22 cellular contexts compared by ENCODE assay signal in the genomic region with DNA sequence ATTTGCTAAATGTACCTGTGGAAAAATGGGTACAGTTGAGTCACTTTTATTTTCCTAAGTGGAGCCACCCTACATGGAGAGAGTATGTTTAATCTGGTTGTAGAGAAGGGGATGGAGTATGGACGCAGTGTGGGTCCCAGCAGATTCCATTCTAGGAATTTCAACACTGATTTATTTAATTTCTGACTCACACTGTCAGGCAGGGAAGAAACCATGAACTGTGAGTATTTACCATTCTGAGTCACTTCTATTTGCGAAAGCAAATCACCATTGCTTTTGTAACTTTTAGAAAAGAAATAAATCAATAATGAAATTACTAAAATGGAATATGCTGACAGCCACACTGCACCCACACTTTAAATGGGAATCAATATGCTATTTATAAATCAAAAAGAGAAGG.
A peak's percentile ranks its signal among the peaks of the same experiment; 100 is the strongest.
DNase-seq lines count a peak whose midpoint lies in the region; ATAC-seq and TF ChIP-seq lines count a peak whose summit lies in the region.
"Had no signal": no experiment of that assay in that cellular context is flagged by ENCODE, and none has a peak within 500 bp of the region (broad histone marks: within the 10 kb centered on the region; RNA-seq: fewer than 3 reads in every experiment).

No MANE protein-coding gene starts in this region.

- no peak overlapping the region for H2AK9ac ChIP-seq in IMR-90 (replicated peaks; ENCODE audit: low read depth, low read length, poor library complexity)

- H4K91ac ChIP-seq in IMR-90 (ENCODE audit: insufficient read depth, low read depth, low read length), result no peak overlapping the region

- H2BK15ac ChIP-seq in IMR-90 (ENCODE audit: low read depth, low read length), result no peak overlapping the region

- no peak for TF ChIP-seq EP300 in stomach (IDR thresholded peaks at IDR 0.05)

- H3K79me2 ChIP-seq in mammary epithelial cell (ENCODE audit: insufficient read depth, low read length) (no peaks in the 10 kb centered on the region), PC-9 (ENCODE audit: low read depth) (no peaks in the 10 kb centered on the region)

- CTCF ChIA-PET in BJ (lab: Yijun Ruan, JAX), result no interaction called here
- CTCF ChIA-PET in IMR-90 (lab: Yijun Ruan, JAX), result no interaction called here
- CTCF ChIA-PET in mammary epithelial cell (lab: Charles Lee; ENCODE audit: low non-redundant PET), result no interaction called here
- CTCF ChIA-PET in PC-9 (lab: Charles Lee), result no interaction called here

- peak; percentile 22 for DNase-seq in BJ (ENCODE audit: low read depth)
- peak; percentile 4 for DNase-seq in IMR-90
- peak; percentile 71 for DNase-seq in mammary epithelial cell
- no peak for DNase-seq in anterior cingulate cortex (lab: John Stamatoyannopoulos, UW)
- no peak for DNase-seq in psoas muscle
- DNase-seq in stomach, result no peak
- DNase-seq in PC-9, result no peak
- DNase-seq: activated CD4-positive, alpha-beta T cell treated with anti-CD3 and anti-CD28 coated beads for 4 hours; adrenal gland; BE2C; cerebellar nuclear complex; effector CD8-positive, alpha-beta T cell; head of caudate nucleus; NCI-H146; NCI-H2171; occipital lobe; right cardiac atrium; stimulated activated CD4-positive, alpha-beta T cell treated with anti-CD3 and anti-CD28 coated beads, Interleukin-15, amount 100 ng/mL, for 24 hours; thyroid gland had no signal

- dilution Hi-C loops in IMR-90 (cut with HindIII; ENCODE audit: low sequenced_read_pairs, unreplicated experiment) (no loop called here), mammary epithelial cell (cut with HindIII; ENCODE audit: low sequenced_read_pairs) (no loop called here)

- H3K79me1 ChIP-seq in IMR-90 (ENCODE audit: low read depth in 1 of 2, low read length in 2 of 2), result no peaks in the 10 kb centered on the region

- ATAC-seq in IMR-90 (ENCODE audit: low read depth) (no peak), psoas muscle (no peak)
- ATAC-seq: GM12878; right cardiac atrium; stimulated activated effector memory CD8-positive, alpha-beta T cell treated with anti-CD3 and anti-CD28 coated beads, Interleukin-12 subunit alpha, Interleukin-12 subunit beta, amount 100 ng/mL, for 72 hours had no signal

- H2AK5ac ChIP-seq in IMR-90 (ENCODE audit: low read depth, low read length), result no peak overlapping the region

- H3K4me1 ChIP-seq in IMR-90 (ENCODE audit: control insufficient read depth, insufficient read depth, low read length) (no peaks in the 10 kb centered on the region), mammary epithelial cell (ENCODE audit: insufficient read depth, low read length) (peaks cover 8% of the 10 kb centered on the region), liver (ENCODE audit: control insufficient read depth in 4 of 4, insufficient read depth in 4 of 4, low read length in 3 of 4) (no peaks in the 10 kb centered on the region), psoas muscle (no peaks in the 10 kb centered on the region), stomach (peaks cover 0 to 4% (median 0%) of the 10 kb centered on the region in 4 donors), PC-9 (replicated peaks; ENCODE audit: insufficient read depth) (no peaks in the 10 kb centered on the region)
- H3K4me1 ChIP-seq: adrenal gland, BE2C, thyroid gland had no signal

- WGBS in IMR-90 (ENCODE audit: extremely low coverage in 2 of 2, insufficient read length in 1 of 2), 2 experiments, result no CpG with 5 or more reads among the region's 2 CpGs
- 38% methylated on average over 2 of the region's 2 CpGs for WGBS in mammary epithelial cell (ENCODE audit: low coverage, missing lambda C conversion rate)
- 43% methylated on average over 2 of the region's 2 CpGs for WGBS in liver
- WGBS in psoas muscle, 3 donors, result 72 to 77% (median 74%) methylated on average over 2 of the region's 2 CpGs
- 34 to 69% (median 46%) methylated on average over 2 of the region's 2 CpGs for WGBS in stomach, 5 donors

- in situ Hi-C loops in IMR-90 (cut with MboI; ENCODE audit: low sequenced_read_pairs), result no loop called here
- in situ Hi-C loops in mammary epithelial cell (cut with MboI; ENCODE audit: low sequenced_read_pairs in 2 of 2), result no loop called here

- H3K9ac ChIP-seq in IMR-90 (ENCODE audit: low read depth, low read length) (no peak overlapping the region), mammary epithelial cell (ENCODE audit: insufficient read depth, low read length) (no peak overlapping the region), liver (ENCODE audit: low read depth in 1 of 2, low read length in 2 of 2) (no peak overlapping the region)

- no peaks in the 10 kb centered on the region for H3K9me1 ChIP-seq in IMR-90 (ENCODE audit: insufficient read depth, low read length)

- no peaks in the 10 kb centered on the region for H4K20me1 ChIP-seq in IMR-90 (ENCODE audit: insufficient read depth, low read length)
- H4K20me1 ChIP-seq in mammary epithelial cell (ENCODE audit: insufficient read depth, low read length), result no peaks in the 10 kb centered on the region
- no peaks in the 10 kb centered on the region for H4K20me1 ChIP-seq in PC-9 (ENCODE audit: insufficient read depth)

- H3K4me2 ChIP-seq in IMR-90 (ENCODE audit: low read depth, low read length), result no peak overlapping the region
- H3K4me2 ChIP-seq in mammary epithelial cell (ENCODE audit: insufficient read depth, low read depth, low read length), result peak overlapping the region; percentile 54
- H3K4me2 ChIP-seq in PC-9, result no peak overlapping the region

- TF ChIP-seq CTCF in BJ (IDR thresholded peaks at IDR 0.05; ENCODE audit: insufficient read depth, low read depth, low read length), result no peak
- TF ChIP-seq CTCF in IMR-90 (conservative IDR thresholded peaks at IDR 0.05; ENCODE audit: low read depth, low read length), result no peak
- no peak for TF ChIP-seq CTCF in mammary epithelial cell (conservative IDR thresholded peaks at IDR 0.05 in 1 of 2, IDR thresholded peaks at IDR 0.05 in 1 of 2; ENCODE audit: extremely low read depth in 1 of 2, insufficient read depth in 1 of 2, low read depth in 1 of 2, low read length in 2 of 2)
- TF ChIP-seq CTCF in liver (IDR thresholded peaks at IDR 0.05; ENCODE audit: low read depth, low read length, missing input control), result no peak
- no peak for TF ChIP-seq CTCF in psoas muscle (IDR thresholded peaks at IDR 0.05)
- TF ChIP-seq CTCF in stomach (IDR thresholded peaks at IDR 0.05), result no peak
- TF ChIP-seq CTCF in PC-9 (conservative IDR thresholded peaks at IDR 0.05), result no peak

- POLR2A ChIA-PET in BJ (lab: Charles Lee) (no interaction called here), IMR-90 (lab: Charles Lee; ENCODE audit: unreplicated experiment) (no interaction called here), PC-9 (lab: Charles Lee; ENCODE audit: unreplicated experiment) (no interaction called here)

- no peak overlapping the region for H3K18ac ChIP-seq in IMR-90 (ENCODE audit: low read depth, low read length)

- peaks cover 10% of the 10 kb centered on the region for H3K9me3 ChIP-seq in IMR-90 (ENCODE audit: control insufficient read depth, insufficient read depth, low read length)
- no peaks in the 10 kb centered on the region for H3K9me3 ChIP-seq in mammary epithelial cell (replicated peaks; ENCODE audit: insufficient read depth, low read length)
- no peaks in the 10 kb centered on the region for H3K9me3 ChIP-seq in liver (ENCODE audit: control insufficient read depth in 4 of 4, low read length in 3 of 4)
- no peaks in the 10 kb centered on the region for H3K9me3 ChIP-seq in psoas muscle
- H3K9me3 ChIP-seq in stomach, result no peaks in the 10 kb centered on the region
- no peaks in the 10 kb centered on the region for H3K9me3 ChIP-seq in PC-9 (ENCODE audit: insufficient read depth, low read depth)
- H3K9me3 ChIP-seq: adrenal gland, BE2C, thyroid gland had no signal

- H3K23ac ChIP-seq in IMR-90 (ENCODE audit: low read depth, low read length), result no peak overlapping the region

- no peak overlapping the region for H3K27ac ChIP-seq in IMR-90 (ENCODE audit: insufficient read depth, low read length)
- H3K27ac ChIP-seq in mammary epithelial cell (ENCODE audit: insufficient read depth, low read depth, low read length), result peak overlapping the region; percentile 65
- no peak overlapping the region for H3K27ac ChIP-seq in liver (ENCODE audit: low read depth in 1 of 2, low read length in 2 of 2)
- H3K27ac ChIP-seq in psoas muscle, result no peak overlapping the region
- H3K27ac ChIP-seq in stomach, result peak overlapping the region in 2 of 5 donors; percentile 43 to 57
- H3K27ac ChIP-seq in PC-9, result no peak overlapping the region
- H3K27ac ChIP-seq: adrenal gland, thyroid gland had no signal

- no peak overlapping the region for H3K56ac ChIP-seq in IMR-90 (ENCODE audit: extremely low read depth, insufficient read depth, low read length)

- no peak overlapping the region for H4K8ac ChIP-seq in IMR-90 (ENCODE audit: low read depth in 2 of 2, low read length in 2 of 2)

- no peak overlapping the region for H3K4ac ChIP-seq in IMR-90 (ENCODE audit: low read depth, low read length)

- H3K14ac ChIP-seq in IMR-90 (replicated peaks; ENCODE audit: low read depth, low read length), result no peak overlapping the region

- intact Hi-C loops in IMR-90 (cut with micrococcal nuclease), result no loop called here
- intact Hi-C loops in mammary epithelial cell (cut with micrococcal nuclease), result no loop called here
- intact Hi-C loops in psoas muscle (cut with DNase I), result no loop called here
- intact Hi-C loops in stomach (cut with DNase I; ENCODE audit: low total_unique reads), result no loop called here
- intact Hi-C loops in PC-9 (cut with micrococcal nuclease; ENCODE audit: unreplicated experiment), result no loop called here

- H3K27me3 ChIP-seq in BJ (ENCODE audit: control insufficient read depth, insufficient read depth, low read length) (no peaks in the 10 kb centered on the region), IMR-90 (ENCODE audit: control insufficient read depth, insufficient read depth, low read length) (no peaks in the 10 kb centered on the region), mammary epithelial cell (ENCODE audit: insufficient read depth, low read length) (no peaks in the 10 kb centered on the region), liver (ENCODE audit: control insufficient read depth in 4 of 4, insufficient read depth in 4 of 4, low read length in 3 of 4) (peaks cover 0 to 3% (median 0%) of the 10 kb centered on the region in 4 donors), psoas muscle (ENCODE audit: insufficient read depth in 3 of 3, low read length in 2 of 3) (no peaks in the 10 kb centered on the region), stomach (no peaks in the 10 kb centered on the region), PC-9 (ENCODE audit: insufficient read depth, low read depth) (no peaks in the 10 kb centered on the region)
- H3K27me3 ChIP-seq: adrenal gland, BE2C, thyroid gland had no signal

- no peak overlapping the region for H2BK20ac ChIP-seq in IMR-90 (ENCODE audit: low read depth, low read length)

- H2BK5ac ChIP-seq in IMR-90 (ENCODE audit: low read depth, low read length, poor library complexity, severe bottlenecking), result no peak overlapping the region

- H4K5ac ChIP-seq in IMR-90 (ENCODE audit: low read depth, low read length), result no peak overlapping the region

- H3F3A ChIP-seq in PC-9 (ENCODE audit: insufficient read depth, low read depth), result no peaks in the 10 kb centered on the region

- TF ChIP-seq RAD21 in IMR-90 (IDR thresholded peaks at IDR 0.05; ENCODE audit: low read length) (no peak), liver (IDR thresholded peaks at IDR 0.05) (no peak)

- no peak overlapping the region for H3K4me3 ChIP-seq in BJ (ENCODE audit: low read depth, low read length)
- no peak overlapping the region for H3K4me3 ChIP-seq in IMR-90 (ENCODE audit: insufficient read depth, low read depth, low read length)
- H3K4me3 ChIP-seq in mammary epithelial cell (replicated peaks in 1 of 3; ENCODE audit: insufficient read depth in 1 of 3, low read depth in 2 of 3, low read length in 3 of 3), result no peak overlapping the region
- no peak overlapping the region for H3K4me3 ChIP-seq in liver (ENCODE audit: low read depth in 1 of 3, low read length in 3 of 3)
- H3K4me3 ChIP-seq in psoas muscle, result no peak overlapping the region
- H3K4me3 ChIP-seq in stomach, result no peak overlapping the region
- H3K4me3 ChIP-seq in PC-9, result no peak overlapping the region
- H3K4me3 ChIP-seq: adrenal gland, GM12878, thyroid gland had no signal

- BruUV-seq in IMR-90 (replicated peaks; lab: Mats Ljungman, UMichigan) (no TSS peak), mammary epithelial cell (replicated peaks; lab: Mats Ljungman, UMichigan) (no TSS peak), PC-9 (replicated peaks; lab: Mats Ljungman, UMichigan) (no TSS peak)

- H3K36me3 ChIP-seq in BJ (ENCODE audit: control insufficient read depth, insufficient read depth, low read length) (no peaks in the 10 kb centered on the region), IMR-90 (ENCODE audit: control insufficient read depth, insufficient read depth, low read length) (no peaks in the 10 kb centered on the region), mammary epithelial cell (ENCODE audit: insufficient read depth, low read length) (no peaks in the 10 kb centered on the region), liver (ENCODE audit: control insufficient read depth in 4 of 4, insufficient read depth in 3 of 4, low read depth in 1 of 4, low read length in 3 of 4) (no peaks in the 10 kb centered on the region), psoas muscle (ENCODE audit: insufficient read depth in 1 of 2, low read depth in 1 of 2) (no peaks in the 10 kb centered on the region), stomach (no peaks in the 10 kb centered on the region), PC-9 (ENCODE audit: low read depth) (no peaks in the 10 kb centered on the region)
- H3K36me3 ChIP-seq: adrenal gland, BE2C, thyroid gland had no signal

- no peak for TF ChIP-seq POLR2A in IMR-90 (IDR thresholded peaks at IDR 0.05; ENCODE audit: low read depth, low read length)
- no peak for TF ChIP-seq POLR2A in stomach (IDR thresholded peaks at IDR 0.05)

- H3K9me2 ChIP-seq in PC-9 (ENCODE audit: insufficient read depth), result no peaks in the 10 kb centered on the region

- no peak overlapping the region for H2AFZ ChIP-seq in IMR-90 (replicated peaks; ENCODE audit: low read length, poor library complexity)
- H2AFZ ChIP-seq in mammary epithelial cell (ENCODE audit: low read depth, low read length), result no peak overlapping the region
- no peak overlapping the region for H2AFZ ChIP-seq in PC-9

- H2BK120ac ChIP-seq in IMR-90 (ENCODE audit: low read depth, low read length), result no peak overlapping the region

Comparison
In these comparisons a context has a peak if more than half of its experiments do, and no peak if none do; other contexts are left out.
1. DNase-seq: peak in BJ (single experiment), IMR-90 (single experiment) and mammary epithelial cell (single experiment); none in anterior cingulate cortex (0 of 58), psoas muscle (0 of 2), stomach (single experiment) and PC-9 (0 of 2).